ENCODE assay signal across 9 cellular contexts in genomic region chr3:126971891-126972351, GRCh38. TPM values are rescaled to one million over a fixed set of nuclear protein-coding genes. Genes with fewer than 3 reads are reported as not detected.
DNase-seq lines count a peak whose midpoint lies in the region; ATAC-seq and TF ChIP-seq lines count a peak whose summit lies in the region.
"Had no signal": no experiment of that assay in that cellular context is flagged by ENCODE, and none has a peak within 500 bp of the region (broad histone marks: within the 10 kb centered on the region; RNA-seq: fewer than 3 reads in every experiment).

No MANE protein-coding gene starts in this region.

- CTCF ChIA-PET in PC-3 (lab: Charles Lee) (no interaction called here), A673 (lab: Charles Lee) (no interaction called here)

- H2AFZ ChIP-seq in ACC112 (ENCODE audit: low read length, unreplicated experiment) (no peak overlapping the region), OCI-LY3 (ENCODE audit: low read depth, low read length) (peak overlapping the region; percentile 23; the same call in 1 of the 2 replicates), PC-3 (ENCODE audit: low read length) (no peak overlapping the region)

- ATAC-seq in PC-3, result no peak

- no peaks in the 10 kb centered on the region for H3K9me2 ChIP-seq in PC-3 (replicated peaks; ENCODE audit: low read length)

- no peaks in the 10 kb centered on the region for H3F3A ChIP-seq in PC-3 (ENCODE audit: low read length, unreplicated experiment)

- H3K27ac ChIP-seq in ACC112 (ENCODE audit: low read depth, low read length) (peak overlapping the region; percentile 65), OCI-LY3 (ENCODE audit: low read length) (peak overlapping the region; percentile 14; the same call in 1 of the 2 replicates), PC-3 (ENCODE audit: low read length) (no peak overlapping the region), A673 (ENCODE audit: low read depth, low read length, poor library complexity, severe bottlenecking) (no peak overlapping the region)

- peaks cover 34% of the 10 kb centered on the region for H3K4me1 ChIP-seq in ACC112 (ENCODE audit: control insufficient read depth, insufficient read depth, low read length, unreplicated experiment)
- peaks cover 19% of the 10 kb centered on the region for H3K4me1 ChIP-seq in OCI-LY3 (ENCODE audit: low read length)
- no peaks in the 10 kb centered on the region for H3K4me1 ChIP-seq in PC-3 (ENCODE audit: insufficient read depth, low read length)
- no peaks in the 10 kb centered on the region for H3K4me1 ChIP-seq in A673 (ENCODE audit: insufficient read depth, low read length, poor library complexity, severe bottlenecking)

- DNase-seq in foreskin fibroblast (peak; percentile 79 to 88), myocyte (ENCODE audit: low read depth) (peak; percentile 87), T-helper 9 cell (no peak), NCI-H1930 (lab: John Stamatoyannopoulos, UW) (no peak), PC-3 (no peak), A673 (ENCODE audit: low spot score) (no peak)
- DNase-seq: KBM-7 had no signal

- H3K27me3 ChIP-seq in ACC112 (ENCODE audit: insufficient read depth, low read length), result no peaks in the 10 kb centered on the region
- 0 out of 2 replicates have a peak, but pooled peaks cover 9% of the 10 kb centered on the region for H3K27me3 ChIP-seq in OCI-LY3 (ENCODE audit: low read depth, low read length)
- H3K27me3 ChIP-seq in PC-3 (ENCODE audit: low read length), result no peaks in the 10 kb centered on the region
- no peaks in the 10 kb centered on the region for H3K27me3 ChIP-seq in A673 (replicated peaks; ENCODE audit: insufficient read depth, low read depth, low read length, poor library complexity)

- H3K4me2 ChIP-seq in OCI-LY3 (ENCODE audit: low read length), result peak overlapping the region; percentile 38
- no peak overlapping the region for H3K4me2 ChIP-seq in PC-3 (ENCODE audit: low read length)

- H3K4me3 ChIP-seq in ACC112 (ENCODE audit: low read depth, low read length) (no peak overlapping the region), OCI-LY3 (ENCODE audit: low read length) (peak overlapping the region; percentile 24; the same call in 1 of the 2 replicates), foreskin fibroblast (ENCODE audit: low read depth in 1 of 2, low read length in 2 of 2) (no peak overlapping the region), PC-3 (ENCODE audit: low read length) (no peak overlapping the region), A673 (ENCODE audit: low read depth, low read length, poor library complexity, severe bottlenecking) (no peak overlapping the region)

- H4K20me1 ChIP-seq in OCI-LY3 (ENCODE audit: insufficient read depth, low read length) (no peaks in the 10 kb centered on the region), PC-3 (ENCODE audit: low read length) (no peaks in the 10 kb centered on the region)

- no TSS peak for BruUV-seq in PC-3 (replicated peaks; lab: Mats Ljungman, UMichigan)
- BruUV-seq in A673 (replicated peaks; lab: Mats Ljungman, UMichigan), result no TSS peak

- H3K9me3 ChIP-seq in OCI-LY3 (ENCODE audit: insufficient read depth, low read length) (peaks cover 16% of the 10 kb centered on the region; the same call in 1 of the 2 replicates), PC-3 (ENCODE audit: low read length) (peaks cover 4% of the 10 kb centered on the region; the same call in 1 of the 2 replicates), A673 (ENCODE audit: low read depth, low read length, poor library complexity, severe bottlenecking) (peaks cover 19% of the 10 kb centered on the region)

- H3K9ac ChIP-seq in OCI-LY3 (ENCODE audit: low read length), result peak overlapping the region; percentile 0; the same call in 1 of the 2 replicates
- H3K9ac ChIP-seq in PC-3 (ENCODE audit: low read length), result no peak overlapping the region

- H3K79me2 ChIP-seq in ACC112 (ENCODE audit: control insufficient read depth, insufficient read depth, low read length, unreplicated experiment) (no peaks in the 10 kb centered on the region), OCI-LY3 (ENCODE audit: low read length) (no peaks in the 10 kb centered on the region), PC-3 (ENCODE audit: low read length) (no peaks in the 10 kb centered on the region)

- POLR2A ChIA-PET in PC-3 (lab: Charles Lee; ENCODE audit: unreplicated experiment), result no interaction called here
- POLR2A ChIA-PET in A673 (lab: Charles Lee; ENCODE audit: low non-redundant PET), result no interaction called here

- intact Hi-C loops in PC-3 (cut with micrococcal nuclease) (no loop called here), A673 (cut with micrococcal nuclease; ENCODE audit: unreplicated experiment) (no loop called here)

- no peaks in the 10 kb centered on the region for H3K36me3 ChIP-seq in ACC112 (ENCODE audit: insufficient read depth, low read length)
- peaks cover 4% of the 10 kb centered on the region for H3K36me3 ChIP-seq in OCI-LY3 (replicated peaks; ENCODE audit: low read depth, low read length)
- H3K36me3 ChIP-seq in PC-3 (ENCODE audit: low read depth, low read length), result no peaks in the 10 kb centered on the region
- H3K36me3 ChIP-seq in A673 (ENCODE audit: insufficient read depth, low read length, poor library complexity, severe bottlenecking), result no peaks in the 10 kb centered on the region

- TF ChIP-seq CTCF in OCI-LY3 (IDR thresholded peaks at IDR 0.05; ENCODE audit: low read depth, low read length), result no peak
- TF ChIP-seq CTCF in foreskin fibroblast (IDR thresholded peaks at IDR 0.05; ENCODE audit: low read depth, low read length), result no peak
- TF ChIP-seq CTCF in PC-3 (conservative IDR thresholded peaks at IDR 0.05; ENCODE audit: low read depth, low read length), result no peak
- no peak for TF ChIP-seq CTCF in A673 (conservative IDR thresholded peaks at IDR 0.05; ENCODE audit: low read depth, low read length)

RNA-seq across cellular contexts. Expression of gene PLXNA1, which starts 11.0 kb away (rescaled TPM):
- total RNA-seq in myocyte (209 and 320 TPM in 2 replicates), PC-3 (2014; rRNA removed) (30.0 and 38.0 TPM in 2 replicates), A673 (2021) (33.6 and 38.4 TPM in 2 replicates)
- polyA plus RNA-seq in myocyte (2012), result 177 TPM

Comparison
In these comparisons a context has a peak if more than half of its experiments do, and no peak if none do; other contexts are left out.
1. H3K27ac ChIP-seq: peak in ACC112 (single experiment) and OCI-LY3 (single experiment); none in PC-3 (single experiment) and A673 (single experiment).
2. DNase-seq: peak in foreskin fibroblast (2 of 2) and myocyte (single experiment); none in T-helper 9 cell (single experiment), NCI-H1930 (0 of 2), PC-3 (single experiment) and A673 (single experiment).